Comparison of ENCODE assay signal across 29 cellular contexts in genomic region chr14:99497341-99497740, GRCh38.
"Had no signal": no experiment of that assay in that cellular context is flagged by ENCODE, and none has a peak within 500 bp of the region (broad histone marks: within the 10 kb centered on the region; RNA-seq: fewer than 3 reads in every experiment).

No MANE protein-coding gene starts in this region.

- H3K27me3 Mint-ChIP-seq: naive thymus-derived CD8-positive, alpha-beta T cell; natural killer cell treated with Interleukin-12 subunit alpha and Interleukin-12 subunit beta and Interleukin-15 and Interleukin-18, amount 100 ng/mL, for 72 hours; progenitor cell of endocrine pancreas; stimulated activated naive B cell treated with anti-CD40 and anti-IgM and Interleukin-4, amounts not matched to agents 10 μg/mL and 1 μg/mL and 100 μg/mL, for 72 hours; stimulated activated naive CD8-positive, alpha-beta T cell treated with anti-CD3 and anti-CD28 coated beads, Interleukin-15, Interleukin-2, amounts not matched to agents 100 ng/mL and 50 ng/mL, for 24 hours; type B pancreatic cell had no signal

- ATAC-seq: naive thymus-derived CD8-positive, alpha-beta T cell; natural killer cell treated with Interleukin-12 subunit alpha and Interleukin-12 subunit beta and Interleukin-15 and Interleukin-18, amount 100 ng/mL, for 72 hours; pancreas; psoas muscle; right cardiac atrium; right lobe of liver; stimulated activated effector memory CD8-positive, alpha-beta T cell treated with anti-CD3 and anti-CD28 coated beads, Interleukin-12 subunit alpha, Interleukin-12 subunit beta, amount 100 ng/mL, for 72 hours; stimulated activated naive B cell treated with anti-CD40 and anti-IgM and Interleukin-4, amounts not matched to agents 10 μg/mL and 1 μg/mL and 100 μg/mL, for 72 hours; upper lobe of right lung had no signal

- H3K4me1 Mint-ChIP-seq: nephron progenitor cell, neural crest cell had no signal

- DNase-seq: naive thymus-derived CD8-positive, alpha-beta T cell; nephron progenitor cell; nucleus accumbens; pancreas; psoas muscle; right cardiac atrium; right lobe of liver; sigmoid colon; small intestine; stimulated activated CD4-positive, alpha-beta T cell treated with anti-CD3 and anti-CD28 coated beads, Interleukin-15, amount 100 ng/mL, for 24 hours; stimulated activated CD4-positive, alpha-beta T cell treated with anti-CD3 and anti-CD28 coated beads, Interleukin-2, amount 100 ng/mL, for 24 hours; stimulated activated CD4-positive, alpha-beta T cell treated with anti-CD3 and anti-CD28 coated beads, Interleukin-2, amount 100 ng/mL, for 48 hours; stimulated activated CD4-positive, alpha-beta T cell treated with anti-CD3 and anti-CD28 coated beads, Interleukin-4, amount 100 ng/mL, for 24 hours; stimulated activated naive B cell treated with anti-CD40 and anti-IgM and Interleukin-4, amounts not matched to agents 10 μg/mL and 1 μg/mL and 100 μg/mL, for 72 hours; stimulated activated naive CD4-positive, alpha-beta T cell treated with Interleukin-2 at 50 U/mL for 16 hours; stomach; testis; tibial artery; transverse colon; uterus had no signal

- H3K36me3 ChIP-seq: uterus had no signal

- H3K4me3 Mint-ChIP-seq: naive thymus-derived CD8-positive, alpha-beta T cell; natural killer cell treated with Interleukin-12 subunit alpha and Interleukin-12 subunit beta and Interleukin-15 and Interleukin-18, amount 100 ng/mL, for 72 hours; nephron progenitor cell; neural crest cell; stimulated activated effector memory CD8-positive, alpha-beta T cell treated with anti-CD3 and anti-CD28 coated beads, Interleukin-12 subunit alpha, Interleukin-12 subunit beta, amount 100 ng/mL, for 72 hours; stimulated activated naive B cell treated with anti-CD40 and anti-IgM and Interleukin-4, amounts not matched to agents 10 μg/mL and 1 μg/mL and 100 μg/mL, for 72 hours; stimulated activated naive CD8-positive, alpha-beta T cell treated with anti-CD3 and anti-CD28 coated beads, Interleukin-15, Interleukin-2, amounts not matched to agents 100 ng/mL and 50 ng/mL, for 24 hours; type B pancreatic cell had no signal

- H3K27ac Mint-ChIP-seq: natural killer cell treated with Interleukin-12 subunit alpha and Interleukin-12 subunit beta and Interleukin-15 and Interleukin-18, amount 100 ng/mL, for 72 hours; nephron progenitor cell; stimulated activated naive B cell treated with anti-CD40 and anti-IgM and Interleukin-4, amounts not matched to agents 10 μg/mL and 1 μg/mL and 100 μg/mL, for 72 hours; stimulated activated naive CD8-positive, alpha-beta T cell treated with anti-CD3 and anti-CD28 coated beads, Interleukin-15, Interleukin-2, amounts not matched to agents 100 ng/mL and 50 ng/mL, for 24 hours; type B pancreatic cell had no signal

- H3K9me3 ChIP-seq: neutrophil, pancreas, psoas muscle, right lobe of liver, sigmoid colon, stomach, suprapubic skin, testis, tibial artery, transverse colon, upper lobe of right lung, uterus had no signal

- H3K9me3 Mint-ChIP-seq: naive thymus-derived CD8-positive, alpha-beta T cell; natural killer cell treated with Interleukin-12 subunit alpha and Interleukin-12 subunit beta and Interleukin-15 and Interleukin-18, amount 100 ng/mL, for 72 hours; nephron progenitor cell; neural crest cell; stimulated activated effector memory CD8-positive, alpha-beta T cell treated with anti-CD3 and anti-CD28 coated beads, Interleukin-12 subunit alpha, Interleukin-12 subunit beta, amount 100 ng/mL, for 72 hours; stimulated activated naive B cell treated with anti-CD40 and anti-IgM and Interleukin-4, amounts not matched to agents 10 μg/mL and 1 μg/mL and 100 μg/mL, for 72 hours; stimulated activated naive CD8-positive, alpha-beta T cell treated with anti-CD3 and anti-CD28 coated beads, Interleukin-15, Interleukin-2, amounts not matched to agents 100 ng/mL and 50 ng/mL, for 24 hours; type B pancreatic cell had no signal

- H3K4me1 ChIP-seq: pancreas, psoas muscle, right lobe of liver, sigmoid colon, stomach, suprapubic skin, testis, tibial artery, transverse colon, upper lobe of right lung had no signal

- H3K4me3 ChIP-seq: pancreas, psoas muscle, right lobe of liver, sigmoid colon, stomach, suprapubic skin, testis, tibial artery, transverse colon, upper lobe of right lung, uterus had no signal

- H3K27ac ChIP-seq: neutrophil, pancreas, psoas muscle, right lobe of liver, sigmoid colon, stomach, suprapubic skin, testis, tibial artery, transverse colon, upper lobe of right lung, uterus had no signal
